Comparison of ENCODE assay signal across 1 cellular context in genomic region chr3:38397320-38397719, GRCh38.
TF ChIP-seq lines count a peak whose summit lies in the region.

No MANE protein-coding gene starts in this region.

TF ChIP-seq in HepG2, 621 proteins besides CTCF, POLR2A, EP300 and RAD21 (continued from another document and continues in another):
- TF ChIP-seq HBP1 (CRISPR knock-in tag; IDR thresholded peaks at IDR 0.05; ENCODE audit: low read depth) (0 out of 2 replicates have a peak, but pooled peaks have one; percentile 62), MIXL1 (CRISPR knock-in tag; IDR thresholded peaks at IDR 0.05) (no peak), ZNF678 (CRISPR knock-in tag; IDR thresholded peaks at IDR 0.05) (no peak), POLR2AphosphoS5 (IDR thresholded peaks at IDR 0.05; ENCODE audit: low read depth, low read length) (no peak), HCFC1 (IDR thresholded peaks at IDR 0.05; ENCODE audit: low read depth, low read length) (no peak), HNRNPL (IDR thresholded peaks at IDR 0.05; ENCODE audit: low read depth, low read length) (no peak), TEAD2 (CRISPR knock-in tag; IDR thresholded peaks at IDR 0.05) (no peak), GATA4 (IDR thresholded peaks at IDR 0.05; ENCODE audit: borderline replicate concordance, low read depth) (no peak), SNAI1 (CRISPR knock-in tag; IDR thresholded peaks at IDR 0.05; ENCODE audit: borderline replicate concordance) (no peak), THAP11 (CRISPR knock-in tag; IDR thresholded peaks at IDR 0.05) (no peak), SRF (IDR thresholded peaks at IDR 0.05; ENCODE audit: low read depth, low read length) (no peak), HNF1B (CRISPR knock-in tag; IDR thresholded peaks at IDR 0.05) (0 out of 2 replicates have a peak, but pooled peaks have one; percentile 24), ZNF800 (CRISPR knock-in tag; IDR thresholded peaks at IDR 0.05) (no peak), ZHX2 (IDR thresholded peaks at IDR 0.05; ENCODE audit: low read depth) (no peak), ZHX2 (CRISPR knock-in tag; IDR thresholded peaks at IDR 0.05; ENCODE audit: borderline replicate concordance) (no peak), ZBTB49 (CRISPR knock-in tag; IDR thresholded peaks at IDR 0.05; ENCODE audit: borderline replicate concordance) (no peak), ZNF407 (CRISPR knock-in tag; IDR thresholded peaks at IDR 0.05; ENCODE audit: not compliant biosample characterization) (no peak), FOXA3 (CRISPR knock-in tag; IDR thresholded peaks at IDR 0.05) (peak; percentile 24; the same call in 1 of the 2 replicates), HMGXB4 (CRISPR knock-in tag; IDR thresholded peaks at IDR 0.05; ENCODE audit: borderline replicate concordance in 1 of 2, low read depth in 1 of 2) (no peak), TBX2 (CRISPR knock-in tag; IDR thresholded peaks at IDR 0.05; ENCODE audit: borderline replicate concordance) (peak; percentile 26; the same call in 1 of the 2 replicates), ZNF652 (CRISPR knock-in tag; IDR thresholded peaks at IDR 0.05; ENCODE audit: borderline replicate concordance, low read depth) (no peak), ATF6 (CRISPR knock-in tag; conservative IDR thresholded peaks at IDR 0.05) (no peak), ZNF850 (CRISPR knock-in tag; conservative IDR thresholded peaks at IDR 0.05) (no peak), ZNF33A (CRISPR knock-in tag; IDR thresholded peaks at IDR 0.05; ENCODE audit: borderline replicate concordance) (no peak)
